8 cellular contexts compared by ENCODE assay signal in the genomic region with DNA sequence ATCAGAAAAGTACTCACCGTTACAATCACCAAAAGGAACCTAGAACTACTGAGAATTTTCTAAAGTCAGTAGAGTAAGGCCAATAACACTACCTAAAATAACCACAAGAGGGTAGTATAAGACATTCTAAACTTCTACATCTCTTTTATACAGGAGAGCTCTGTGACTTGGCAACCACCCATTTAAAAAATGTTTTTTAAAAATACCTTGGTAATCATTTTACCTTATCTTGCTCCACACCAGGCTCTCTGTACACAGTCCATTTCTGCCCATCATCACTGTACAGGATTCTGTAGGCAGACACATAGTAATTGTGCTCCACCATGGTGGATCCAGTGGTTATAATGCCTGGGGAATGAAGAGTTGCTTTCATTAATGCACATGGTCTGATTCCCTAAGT. TPM values are rescaled to one million over a fixed set of nuclear protein-coding genes. Genes with fewer than 3 reads are reported as not detected.
DNase-seq lines count a peak whose midpoint lies in the region; ATAC-seq and TF ChIP-seq lines count a peak whose summit lies in the region.

No MANE protein-coding gene starts in this region.

- H3K9ac ChIP-seq in NT2/D1 (ENCODE audit: insufficient read length, low read depth), result no peak overlapping the region

- DNase-seq in GF-D8 (lab: John Stamatoyannopoulos, UW), result peak; percentile 6
- peak; percentile 35 for DNase-seq in HS-5 (ENCODE audit: low read depth)
- peak; percentile 23 for DNase-seq in NT2/D1 (ENCODE audit: low read depth, low spot score)
- peak; percentile 59 for DNase-seq in cerebellum (ENCODE audit: low spot score)
- DNase-seq in lower lobe of right lung, result no peak
- DNase-seq in activated gamma-delta T cell (lab: John Stamatoyannopoulos, UW), result no peak
- no peak for DNase-seq in substantia nigra (lab: John Stamatoyannopoulos, UW)

- H3K4me1 ChIP-seq in NT2/D1 (ENCODE audit: insufficient read depth, insufficient read length) (no peaks in the 10 kb centered on the region), lower lobe of right lung (no peaks in the 10 kb centered on the region)

- no peaks in the 10 kb centered on the region for H3K27me3 ChIP-seq in NT2/D1 (ENCODE audit: insufficient read depth, insufficient read length)
- H3K27me3 ChIP-seq in lower lobe of right lung (ENCODE audit: low read depth), result no peaks in the 10 kb centered on the region

- TF ChIP-seq CTCF in lower lobe of right lung (IDR thresholded peaks at IDR 0.05), result peak; percentile 76

- peak; percentile 74 for ATAC-seq in GM21447 (IDR thresholded peaks at IDR 0.05; ENCODE audit: unreplicated experiment)
- ATAC-seq in lower lobe of right lung, result peak; percentile 82 to 83

- H3K27ac ChIP-seq in lower lobe of right lung (no peak overlapping the region), substantia nigra (ENCODE audit: low read depth, low read length, poor library complexity, severe bottlenecking) (no peak overlapping the region)

- intact Hi-C loops in lower lobe of right lung (cut with DNase I), result loop anchor here (5.0 to 10.0 kb wide), 2 partner anchors 175 to 223 kb away; partner anchors contain the start of gene CPOX

- H3K9me3 ChIP-seq in NT2/D1 (ENCODE audit: insufficient read depth, low read length), result no peaks in the 10 kb centered on the region
- H3K9me3 ChIP-seq in lower lobe of right lung, result no peaks in the 10 kb centered on the region

- H3K36me3 ChIP-seq in NT2/D1 (ENCODE audit: insufficient read depth, insufficient read length, low read length), result peaks cover 61% of the 10 kb centered on the region
- peaks cover 27% of the 10 kb centered on the region for H3K36me3 ChIP-seq in lower lobe of right lung

- H3K4me3 ChIP-seq in NT2/D1 (ENCODE audit: insufficient read length, low read depth) (no peak overlapping the region), lower lobe of right lung (no peak overlapping the region)

RNA-seq across cellular contexts. Expression of gene ST3GAL6, which starts 54.4 kb away (rescaled TPM):
- total RNA-seq in cerebellum (19.8 TPM), lower lobe of right lung (42.4 TPM)

Comparison
In these comparisons a context has a peak if more than half of its experiments do, and no peak if none do; other contexts are left out.
1. DNase-seq: peak in GF-D8 (single experiment), HS-5 (single experiment), NT2/D1 (single experiment) and cerebellum (single experiment); none in lower lobe of right lung (single experiment), activated gamma-delta T cell (single experiment) and substantia nigra (0 of 49).